ENCODE assay signal across 8 cellular contexts in genomic region chr10:104333037-104333727, GRCh38. TPM values are rescaled to one million over a fixed set of nuclear protein-coding genes. Genes with fewer than 3 reads are reported as not detected.
DNase-seq lines count a peak whose midpoint lies in the region; ATAC-seq and TF ChIP-seq lines count a peak whose summit lies in the region.

No MANE protein-coding gene starts in this region.

- no peaks in the 10 kb centered on the region for H3K27me3 Mint-ChIP-seq in osteocyte (ENCODE audit: unreplicated experiment)

- intact Hi-C loops in heart right ventricle (cut with DNase I), result loop anchor here in 1 of 10 donors (10.0 kb wide), 1 partner anchor 418 kb away; the partner anchor contains the start of gene STN1
- intact Hi-C loops in left ventricle myocardium superior (cut with micrococcal nuclease), result no loop called here
- intact Hi-C loops in vagina (cut with DNase I), result no loop called here

- DNase-seq in heart right ventricle, result no peak
- no peak for DNase-seq in left ventricle myocardium superior
- DNase-seq in coronary artery (ENCODE audit: low spot score), result peak; percentile 63
- DNase-seq in osteocyte (ENCODE audit: extremely low spot score, unreplicated experiment), result no peak
- peak in 1 of 2 donors; percentile 80 for DNase-seq in vagina (ENCODE audit: extremely low spot score in 2 of 2)
- no peak for DNase-seq in NCI-H345 treated with DMSO at 0.1 percent for 48 hours (lab: John Stamatoyannopoulos, UW; ENCODE audit: unreplicated experiment)
- no peak for DNase-seq in germinal center (ENCODE audit: low spot score)

- peaks cover 0 to 17% (median 0%) of the 10 kb centered on the region in 9 donors for H3K36me3 ChIP-seq in heart right ventricle
- H3K36me3 ChIP-seq in vagina, result peaks cover 0 to 9% of the 10 kb centered on the region in 2 donors

- WGBS in heart right ventricle, 2 donors, result 56 to 63% methylated on average over 13 of the region's 13 CpGs

- no peaks in the 10 kb centered on the region for H3K9me3 Mint-ChIP-seq in osteocyte (ENCODE audit: unreplicated experiment)

- H3K27me3 ChIP-seq in heart right ventricle (no peaks in the 10 kb centered on the region), vagina (no peaks in the 10 kb centered on the region)

- TF ChIP-seq CTCF in heart right ventricle (IDR thresholded peaks at IDR 0.05), result no peak
- no peak for TF ChIP-seq CTCF in coronary artery (IDR thresholded peaks at IDR 0.05)
- no peak for TF ChIP-seq CTCF in osteocyte (IDR thresholded peaks at IDR 0.05)
- no peak for TF ChIP-seq CTCF in vagina (IDR thresholded peaks at IDR 0.05)

- H3K9me3 ChIP-seq in heart right ventricle (no peaks in the 10 kb centered on the region), vagina (no peaks in the 10 kb centered on the region)

- H3K4me1 ChIP-seq in heart right ventricle (peaks cover 44 to 98% (median 85%) of the 10 kb centered on the region in 9 donors), vagina (peaks cover 92% of the 10 kb centered on the region)

- no peaks in the 10 kb centered on the region for H3K36me3 Mint-ChIP-seq in osteocyte (ENCODE audit: unreplicated experiment)

- peak overlapping the region; percentile 85 for H3K27ac Mint-ChIP-seq in osteocyte (ENCODE audit: unreplicated experiment)

- H3K4me3 ChIP-seq in heart right ventricle, result peak overlapping the region in 1 of 10 donors; percentile 4
- H3K4me3 ChIP-seq in coronary artery, result peak overlapping the region; percentile 40
- H3K4me3 ChIP-seq in vagina, result no peak overlapping the region

- no peak overlapping the region for H3K4me3 Mint-ChIP-seq in osteocyte (ENCODE audit: unreplicated experiment)

- H3K4me1 Mint-ChIP-seq in osteocyte (ENCODE audit: unreplicated experiment), result peaks cover 80% of the 10 kb centered on the region

- no peak for TF ChIP-seq POLR2A in vagina (IDR thresholded peaks at IDR 0.05)

- no peak for ATAC-seq in heart right ventricle
- ATAC-seq in left ventricle myocardium superior, result no peak
- ATAC-seq in GM19395 (IDR thresholded peaks at IDR 0.05; ENCODE audit: unreplicated experiment), result no peak

- H3K27ac ChIP-seq in heart right ventricle (peak overlapping the region; percentile 90 to 100 (median 99)), coronary artery (peak overlapping the region; percentile 54 to 90), vagina (peak overlapping the region; percentile 96)

RNA-seq across cellular contexts. Expression of gene ITPRIP, which starts 5.1 kb away (rescaled TPM):
- 10 to 100 TPM; 18.6 to 87.2 (median 35.9) TPM for total RNA-seq in heart right ventricle
- polyA plus RNA-seq in heart right ventricle, result 10 to 100 TPM; 17.5 to 41.6 TPM
- 27.6 TPM for total RNA-seq in left ventricle myocardium superior
- 15.5 and 17.5 TPM in 2 replicates for total RNA-seq in osteocyte
- total RNA-seq in vagina, result 85.7 TPM

RNA-seq across cellular contexts. Expression of gene CFAP58, which starts 20.5 kb away (rescaled TPM):
- 1 to 10 TPM; 1.3 to 5.8 (median 3.0) TPM for total RNA-seq in heart right ventricle
- 1 to 10 TPM in 1 of 2 donors, under 1 TPM in 1; 0.58 to 3.6 TPM for polyA plus RNA-seq in heart right ventricle
- 1.2 TPM for total RNA-seq in left ventricle myocardium superior
- 0.16 and 0.29 TPM in 2 replicates for total RNA-seq in osteocyte
- total RNA-seq in vagina, result 0.49 TPM
